34 cellular contexts compared by ENCODE assay signal in the genomic region with DNA sequence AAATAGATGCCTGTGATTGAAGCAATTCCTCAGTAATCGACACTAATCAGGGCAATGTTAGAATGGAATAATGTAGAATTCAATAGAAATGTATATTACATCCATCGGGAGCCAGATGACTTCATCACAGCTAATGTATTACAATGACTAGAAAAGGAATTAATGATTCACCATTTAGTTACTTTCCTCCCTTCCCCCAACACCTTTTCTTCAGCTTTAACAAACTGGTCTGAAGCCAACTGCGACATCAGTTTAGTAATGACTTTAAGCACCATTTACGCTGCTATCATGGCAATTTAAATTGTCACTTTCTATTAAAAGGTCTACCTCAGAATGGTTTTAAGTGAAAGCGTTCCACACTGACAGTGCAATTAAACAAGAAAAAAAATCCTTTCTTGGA. TPM values are rescaled to one million over a fixed set of nuclear protein-coding genes. Genes with fewer than 3 reads are reported as not detected.
"Had no signal": no experiment of that assay in that cellular context is flagged by ENCODE, and none has a peak within 500 bp of the region (broad histone marks: within the 10 kb centered on the region; RNA-seq: fewer than 3 reads in every experiment).

No MANE protein-coding gene starts in this region.

- H3K27ac Mint-ChIP-seq: activated CD4-positive, alpha-beta memory T cell treated with anti-CD3 and anti-CD28 coated beads, Interleukin-2, amount 10 ng/mL, durations not matched to agents 7 days and 5 days; activated CD4-positive, alpha-beta T cell treated with anti-CD3 and anti-CD28 coated beads, Interleukin-2, amount 10 ng/mL, durations not matched to agents 7 days and 5 days; activated naive CD8-positive, alpha-beta T cell; activated T-helper 17 cell treated with anti-CD3 and anti-CD28 coated beads, Interleukin-2, amount 50 U/mL, for 72 hours; dendritic cell treated with granulocyte-macrophage colony-stimulating factor and Interleukin-4, amounts not matched to agents 40 ng/mL and 50 ng/mL, for 4 days; T-helper 17 cell; WTC11 had no signal

- H3K4me1 Mint-ChIP-seq: activated T-helper 17 cell treated with anti-CD3 and anti-CD28 coated beads, Interleukin-2, amount 50 U/mL, for 72 hours; central memory CD8-positive, alpha-beta T cell had no signal

- H3K4me3 ChIP-seq: coronary artery, dorsolateral prefrontal cortex, esophagus muscularis mucosa, gastrocnemius medialis, heart left ventricle had no signal

- H3K27me3 ChIP-seq: brain microvascular endothelial cell, esophagus muscularis mucosa, foreskin keratinocyte had no signal

- H3K27me3 Mint-ChIP-seq: activated T-helper 17 cell treated with anti-CD3 and anti-CD28 coated beads, Interleukin-2, amount 50 U/mL, for 72 hours; dendritic cell treated with granulocyte-macrophage colony-stimulating factor and Interleukin-4, amounts not matched to agents 40 ng/mL and 50 ng/mL, for 4 days had no signal

- H3K36me3 ChIP-seq: brain microvascular endothelial cell, esophagus muscularis mucosa, gastrocnemius medialis, heart left ventricle had no signal

- H3K36me3 Mint-ChIP-seq: activated naive CD8-positive, alpha-beta T cell; WTC11 had no signal

- H3K9me3 Mint-ChIP-seq: activated T-cell treated with anti-CD3 and anti-CD28 coated beads, Interleukin-2, amount 50 U/mL, for 4 hours; activated T-helper 17 cell treated with anti-CD3 and anti-CD28 coated beads, Interleukin-2, amount 50 U/mL, for 72 hours; central memory CD8-positive, alpha-beta T cell; WTC11 had no signal

- ATAC-seq: activated T-cell treated with anti-CD3 and anti-CD28 coated beads, Interleukin-2, amount 50 U/mL, for 4 hours; activated T-helper 17 cell treated with anti-CD3 and anti-CD28 coated beads, Interleukin-2, amount 50 U/mL, for 72 hours; foreskin keratinocyte; gastrocnemius medialis; heart left ventricle; T-helper 17 cell; WTC11 had no signal

- H3K9me3 ChIP-seq: esophagus muscularis mucosa, gastrocnemius medialis, heart left ventricle had no signal

- DNase-seq: activated CD4-positive, alpha-beta memory T cell treated with anti-CD3 and anti-CD28 coated beads, Interleukin-2, amount 10 ng/mL, durations not matched to agents 7 days and 5 days; activated CD4-positive, alpha-beta T cell treated with anti-CD3 and anti-CD28 coated beads for 1 hour; activated CD4-positive, alpha-beta T cell treated with anti-CD3 and anti-CD28 coated beads for 4 hours; activated CD4-positive, alpha-beta T cell treated with anti-CD3 and anti-CD28 coated beads, Interleukin-2, amount 10 ng/mL, durations not matched to agents 7 days and 5 days; activated CD4-positive, alpha-beta T cell treated with anti-CD3 and anti-CD28 coated beads, Interleukin-2, amount 50 U/mL, for 4 hours; activated CD8-positive, alpha-beta memory T cell treated with anti-CD3 and anti-CD28 coated beads for 24 hours; activated effector memory CD4-positive, alpha-beta T cell treated with Interleukin-2 at 50 U/mL for 16 hours; activated gamma-delta T cell treated with Interleukin-2 at 50 U/mL for 16 hours; activated naive CD4-positive, alpha-beta T cell treated with anti-CD3 and anti-CD28 coated beads, Interleukin-2, amount 50 U/mL, for 16 hours; activated naive CD4-positive, alpha-beta T cell treated with Interleukin-2 at 50 U/mL for 16 hours; activated T-cell treated with anti-CD3 and anti-CD28 coated beads, Interleukin-2, amount 50 U/mL, for 4 hours; amniotic stem cell; anterior cingulate cortex; brain microvascular endothelial cell; dorsolateral prefrontal cortex; effector memory CD4-positive, alpha-beta T cell; erythroblast; foreskin keratinocyte; gastrocnemius medialis; glutamatergic neuron; heart left ventricle; T-helper 1 cell; T-helper 17 cell had no signal

- H3K4me1 ChIP-seq: esophagus muscularis mucosa, foreskin keratinocyte, gastrocnemius medialis, heart left ventricle had no signal

- H3K27ac ChIP-seq: brain microvascular endothelial cell, coronary artery, dorsolateral prefrontal cortex, foreskin keratinocyte, gastrocnemius medialis, heart left ventricle, VCaP had no signal

- H3K4me3 Mint-ChIP-seq: activated CD4-positive, alpha-beta memory T cell treated with anti-CD3 and anti-CD28 coated beads, Interleukin-2, amount 10 ng/mL, durations not matched to agents 7 days and 5 days; activated CD4-positive, alpha-beta T cell treated with anti-CD3 and anti-CD28 coated beads, Interleukin-2, amount 10 ng/mL, durations not matched to agents 7 days and 5 days; activated naive CD8-positive, alpha-beta T cell; activated T-cell treated with anti-CD3 and anti-CD28 coated beads, Interleukin-2, amount 50 U/mL, for 4 hours; activated T-helper 17 cell treated with anti-CD3 and anti-CD28 coated beads, Interleukin-2, amount 50 U/mL, for 72 hours; central memory CD8-positive, alpha-beta T cell; dendritic cell treated with granulocyte-macrophage colony-stimulating factor and Interleukin-4, amounts not matched to agents 40 ng/mL and 50 ng/mL, for 4 days; T-helper 17 cell; WTC11 had no signal

RNA-seq across cellular contexts. Expression of a gene that starts 45.1 kb away (rescaled TPM):
- total RNA-seq: activated CD4-positive, alpha-beta memory T cell treated with anti-CD3 and anti-CD28 coated beads, Interleukin-2, amount 10 ng/mL, durations not matched to agents 7 days and 5 days; activated CD4-positive, alpha-beta T cell treated with anti-CD3 and anti-CD28 coated beads, Interleukin-2, amount 10 ng/mL, durations not matched to agents 7 days and 5 days; activated T-cell treated with anti-CD3 and anti-CD28 coated beads, Interleukin-2, amount 50 U/mL, for 4 hours; activated T-helper 17 cell treated with anti-CD3 and anti-CD28 coated beads, Interleukin-2, amount 50 U/mL, for 72 hours; bronchial epithelial cell; cardiac septum; cerebellum; foreskin keratinocyte; gastrocnemius medialis; T-helper 17 cell; WTC11 had no signal
- polyA plus RNA-seq: foreskin keratinocyte, heart left ventricle had no signal
